19 cellular contexts compared by ENCODE assay signal in genomic region chr7:23403970-23404369, GRCh38.
DNase-seq lines count a peak whose midpoint lies in the region; ATAC-seq lines count a peak whose summit lies in the region.
"Had no signal": no experiment of that assay in that cellular context is flagged by ENCODE, and none has a peak within 500 bp of the region (broad histone marks: within the 10 kb centered on the region; RNA-seq: fewer than 3 reads in every experiment).

No MANE protein-coding gene starts in this region.

- peak overlapping the region; percentile 45 for H3K4me3 Mint-ChIP-seq in activated T-helper 17 cell treated with anti-CD3 and anti-CD28 coated beads, Interleukin-2, amount 50 U/mL, for 72 hours
- H3K4me3 Mint-ChIP-seq in stimulated activated effector memory CD8-positive, alpha-beta T cell treated with anti-CD3 and anti-CD28 coated beads, Interleukin-12 subunit alpha, Interleukin-12 subunit beta, amount 100 ng/mL, for 72 hours = no peak overlapping the region
- H3K4me3 Mint-ChIP-seq: B cell, IgD-negative memory B cell had no signal

- H3K4me1 Mint-ChIP-seq in activated T-helper 17 cell treated with anti-CD3 and anti-CD28 coated beads, Interleukin-2, amount 50 U/mL, for 72 hours = peaks cover 5% of the 10 kb centered on the region
- peaks cover 13% of the 10 kb centered on the region for H3K4me1 Mint-ChIP-seq in stimulated activated effector memory CD8-positive, alpha-beta T cell treated with anti-CD3 and anti-CD28 coated beads, Interleukin-12 subunit alpha, Interleukin-12 subunit beta, amount 100 ng/mL, for 72 hours
- H3K4me1 Mint-ChIP-seq: IgD-negative memory B cell had no signal

- peak; percentile 47 for DNase-seq in activated CD4-positive, alpha-beta T cell treated with anti-CD3 and anti-CD28 coated beads for 48 hours
- no peak for DNase-seq in activated CD4-positive, alpha-beta T cell treated with anti-CD3 and anti-CD28 coated beads for 1 hour
- peak; percentile 21 for DNase-seq in activated naive CD4-positive, alpha-beta T cell treated with anti-CD3 and anti-CD28 coated beads, Interleukin-2, amount 50 U/mL, for 16 hours
- DNase-seq in activated naive CD4-positive, alpha-beta T cell treated with Interleukin-2 at 50 U/mL for 16 hours = no peak
- DNase-seq in stimulated activated effector memory CD8-positive, alpha-beta T cell treated with anti-CD3 and anti-CD28 coated beads, Interleukin-12 subunit alpha, Interleukin-12 subunit beta, amount 100 ng/mL, for 72 hours (ENCODE audit: low spot score in 2 of 2) = no peak
- DNase-seq in dedifferentiated amniotic fluid mesenchymal stem cell (ENCODE audit: extremely low spot score) = no peak
- no peak for DNase-seq in NCI-H2196 (lab: John Stamatoyannopoulos, UW; ENCODE audit: unreplicated experiment)
- DNase-seq: 8988T, DMS 273 treated with DMSO at 0.1 percent for 48 hours, DND-41, GOT3, Karpas-422, NCI-H1930, NCI-H345, NCI-H524 treated with DMSO at 0.1 percent for 48 hours had no signal

- no peaks in the 10 kb centered on the region for H3K9me3 Mint-ChIP-seq in activated T-helper 17 cell treated with anti-CD3 and anti-CD28 coated beads, Interleukin-2, amount 50 U/mL, for 72 hours
- no peaks in the 10 kb centered on the region for H3K9me3 Mint-ChIP-seq in stimulated activated effector memory CD8-positive, alpha-beta T cell treated with anti-CD3 and anti-CD28 coated beads, Interleukin-12 subunit alpha, Interleukin-12 subunit beta, amount 100 ng/mL, for 72 hours

- peak overlapping the region; percentile 83 for H3K27ac Mint-ChIP-seq in activated T-helper 17 cell treated with anti-CD3 and anti-CD28 coated beads, Interleukin-2, amount 50 U/mL, for 72 hours
- peak overlapping the region; percentile 33 for H3K27ac Mint-ChIP-seq in stimulated activated effector memory CD8-positive, alpha-beta T cell treated with anti-CD3 and anti-CD28 coated beads, Interleukin-12 subunit alpha, Interleukin-12 subunit beta, amount 100 ng/mL, for 72 hours
- H3K27ac Mint-ChIP-seq: B cell, IgD-negative memory B cell had no signal

- H3K27me3 Mint-ChIP-seq in activated T-helper 17 cell treated with anti-CD3 and anti-CD28 coated beads, Interleukin-2, amount 50 U/mL, for 72 hours = no peaks in the 10 kb centered on the region
- H3K27me3 Mint-ChIP-seq: B cell, IgD-negative memory B cell had no signal

- ATAC-seq in activated T-helper 17 cell treated with anti-CD3 and anti-CD28 coated beads, Interleukin-2, amount 50 U/mL, for 72 hours (replicated peaks) = no peak
- no peak for ATAC-seq in stimulated activated effector memory CD8-positive, alpha-beta T cell treated with anti-CD3 and anti-CD28 coated beads, Interleukin-12 subunit alpha, Interleukin-12 subunit beta, amount 100 ng/mL, for 72 hours
- ATAC-seq: HCT116 had no signal

- H3K36me3 Mint-ChIP-seq in activated T-helper 17 cell treated with anti-CD3 and anti-CD28 coated beads, Interleukin-2, amount 50 U/mL, for 72 hours (ENCODE audit: low read depth) = no peaks in the 10 kb centered on the region
- H3K36me3 Mint-ChIP-seq in stimulated activated effector memory CD8-positive, alpha-beta T cell treated with anti-CD3 and anti-CD28 coated beads, Interleukin-12 subunit alpha, Interleukin-12 subunit beta, amount 100 ng/mL, for 72 hours = no peaks in the 10 kb centered on the region

Comparison
In these comparisons a context has a peak if more than half of its experiments do, and no peak if none do; other contexts are left out.
1. DNase-seq: peak in activated CD4-positive, alpha-beta T cell treated with anti-CD3 and anti-CD28 coated beads for 48 hours (single experiment) and activated naive CD4-positive, alpha-beta T cell treated with anti-CD3 and anti-CD28 coated beads, Interleukin-2, amount 50 U/mL, for 16 hours (single experiment); none in activated CD4-positive, alpha-beta T cell treated with anti-CD3 and anti-CD28 coated beads for 1 hour (single experiment), activated naive CD4-positive, alpha-beta T cell treated with Interleukin-2 at 50 U/mL for 16 hours (single experiment), stimulated activated effector memory CD8-positive, alpha-beta T cell treated with anti-CD3 and anti-CD28 coated beads, Interleukin-12 subunit alpha, Interleukin-12 subunit beta, amount 100 ng/mL, for 72 hours (0 of 2), dedifferentiated amniotic fluid mesenchymal stem cell (single experiment) and NCI-H2196 (single experiment).